ENCODE assay signal across 1 cellular context in the genomic region with DNA sequence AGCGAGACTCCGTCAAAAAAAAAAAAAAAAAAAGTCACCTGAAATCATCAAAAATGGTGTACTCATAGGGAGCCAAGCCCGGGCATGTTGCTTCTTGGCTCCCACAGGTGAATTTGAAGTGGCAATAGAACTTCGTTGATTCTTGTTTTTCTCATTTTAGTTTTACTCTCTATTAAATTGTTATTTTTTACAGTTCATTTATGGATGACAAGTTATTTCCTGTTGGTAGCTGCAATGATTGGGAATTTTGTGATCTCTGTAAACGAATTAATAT.
TF ChIP-seq lines count a peak whose summit lies in the region.

No MANE protein-coding gene starts in this region.

TF ChIP-seq in H1, 55 proteins besides CTCF, POLR2A, EP300 and RAD21 (continued from another document):
- TF ChIP-seq KDM5A (IDR thresholded peaks at IDR 0.05; ENCODE audit: low read length): no peak
- no peak for TF ChIP-seq KDM1A (IDR thresholded peaks at IDR 0.05; ENCODE audit: borderline replicate concordance, low read length)
- TF ChIP-seq CBX5 (IDR thresholded peaks at IDR 0.05; ENCODE audit: low read depth, low read length): no peak
- no peak for TF ChIP-seq CEBPB (IDR thresholded peaks at IDR 0.05; ENCODE audit: low read depth, low read length)
- no peak for TF ChIP-seq HDAC6 (IDR thresholded peaks at IDR 0.05; ENCODE audit: low read depth, low read length)
- no peak for TF ChIP-seq CHD1 (IDR thresholded peaks at IDR 0.05; ENCODE audit: low read depth, low read length)
- no peak for TF ChIP-seq RNF2 (IDR thresholded peaks at IDR 0.05; ENCODE audit: borderline replicate concordance, low read depth, low read length, missing control alignments, poor library complexity, severe bottlenecking)
- no peak for TF ChIP-seq ASH2L (IDR thresholded peaks at IDR 0.05; ENCODE audit: low read length)
- TF ChIP-seq SP2 (IDR thresholded peaks at IDR 0.05; ENCODE audit: low read length): no peak
- no peak for TF ChIP-seq BCL11A (IDR thresholded peaks at IDR 0.05; ENCODE audit: low read depth in 2 of 2, low read length in 2 of 2)
- no peak for TF ChIP-seq CBX8 (IDR thresholded peaks at IDR 0.05; ENCODE audit: borderline replicate concordance, low read depth, low read length)
- TF ChIP-seq EZH2 (IDR thresholded peaks at IDR 0.05; ENCODE audit: low read depth, low read length, severe bottlenecking): no peak
